In genomic region chr9:35078066-35078465, GRCh38 we compare ENCODE assay signal across 11 cellular contexts. TPM values are rescaled to one million over a fixed set of nuclear protein-coding genes. Genes with fewer than 3 reads are reported as not detected.
DNase-seq lines count a peak whose midpoint lies in the region; ATAC-seq, FAIRE-seq and TF ChIP-seq lines count a peak whose summit lies in the region.
"Had no signal": no experiment of that assay in that cellular context is flagged by ENCODE, and none has a peak within 500 bp of the region (broad histone marks: within the 10 kb centered on the region; RNA-seq: fewer than 3 reads in every experiment).

No MANE protein-coding gene starts in this region.

- H3K27me3 Mint-ChIP-seq in activated T-cell treated with anti-CD3 and anti-CD28 coated beads, Interleukin-2, amount 50 U/mL, for 4 hours (ENCODE audit: low read depth): no peaks in the 10 kb centered on the region

- no peaks in the 10 kb centered on the region for H3K27me3 ChIP-seq in fibroblast of lung (ENCODE audit: control insufficient read depth, insufficient read depth, low read length)
- no peaks in the 10 kb centered on the region for H3K27me3 ChIP-seq in colonic mucosa
- H3K27me3 ChIP-seq: MG63 had no signal

- H4K20me1 ChIP-seq in fibroblast of lung (ENCODE audit: control insufficient read depth, extremely low read depth, insufficient read depth, low read length): no peaks in the 10 kb centered on the region

- peaks cover 24% of the 10 kb centered on the region for H3K4me1 Mint-ChIP-seq in activated T-cell treated with anti-CD3 and anti-CD28 coated beads, Interleukin-2, amount 50 U/mL, for 4 hours (ENCODE audit: low read depth)
- H3K4me1 Mint-ChIP-seq in stimulated activated effector memory CD8-positive, alpha-beta T cell treated with anti-CD3 and anti-CD28 coated beads, Interleukin-12 subunit alpha, Interleukin-12 subunit beta, amount 100 ng/mL, for 72 hours: peaks cover 52% of the 10 kb centered on the region

- peaks cover 38% of the 10 kb centered on the region for H3K36me3 ChIP-seq in SK-N-MC (ENCODE audit: insufficient read depth, low read length)
- peaks cover 6% of the 10 kb centered on the region for H3K36me3 ChIP-seq in fibroblast of lung (ENCODE audit: control insufficient read depth, insufficient read depth, low read length)
- no peaks in the 10 kb centered on the region for H3K36me3 ChIP-seq in colonic mucosa

- TF ChIP-seq CTCF in fibroblast of lung (conservative IDR thresholded peaks at IDR 0.05 in 1 of 2, IDR thresholded peaks at IDR 0.05 in 1 of 2; ENCODE audit: low read depth in 1 of 2, low read length in 2 of 2) (no peak), colonic mucosa (IDR thresholded peaks at IDR 0.05) (no peak)

- H3K9ac ChIP-seq in SK-N-MC (ENCODE audit: insufficient read length) (peak overlapping the region; percentile 93), fibroblast of lung (ENCODE audit: insufficient read depth, low read length) (no peak overlapping the region), colonic mucosa (ENCODE audit: low read depth in 2 of 2, low read length in 2 of 2) (peak overlapping the region in 1 of 2 donors; percentile 35)

- intact Hi-C loops in colonic mucosa (cut with DNase I): no loop called here

- no peak for ATAC-seq in activated T-cell treated with anti-CD3 and anti-CD28 coated beads, Interleukin-2, amount 50 U/mL, for 4 hours
- ATAC-seq in stimulated activated effector memory CD8-positive, alpha-beta T cell treated with anti-CD3 and anti-CD28 coated beads, Interleukin-12 subunit alpha, Interleukin-12 subunit beta, amount 100 ng/mL, for 72 hours: no peak

- H3K4me1 ChIP-seq in fibroblast of lung (ENCODE audit: control insufficient read depth, extremely low read depth, insufficient read depth, low read length): peaks cover 7% of the 10 kb centered on the region
- H3K4me1 ChIP-seq in colonic mucosa: peaks cover 6% of the 10 kb centered on the region

- H3K4me3 Mint-ChIP-seq in activated T-cell treated with anti-CD3 and anti-CD28 coated beads, Interleukin-2, amount 50 U/mL, for 4 hours: peak overlapping the region; percentile 91
- peak overlapping the region; percentile 95 for H3K4me3 Mint-ChIP-seq in stimulated activated effector memory CD8-positive, alpha-beta T cell treated with anti-CD3 and anti-CD28 coated beads, Interleukin-12 subunit alpha, Interleukin-12 subunit beta, amount 100 ng/mL, for 72 hours

- peaks cover 25% of the 10 kb centered on the region for H3K79me2 ChIP-seq in fibroblast of lung (ENCODE audit: control insufficient read depth, insufficient read depth, low read length)

- H3K27ac Mint-ChIP-seq in stimulated activated effector memory CD8-positive, alpha-beta T cell treated with anti-CD3 and anti-CD28 coated beads, Interleukin-12 subunit alpha, Interleukin-12 subunit beta, amount 100 ng/mL, for 72 hours: peak overlapping the region; percentile 96

- H2AFZ ChIP-seq in fibroblast of lung (ENCODE audit: low read length): no peak overlapping the region

- DNase-seq in activated T-cell treated with anti-CD3 and anti-CD28 coated beads, Interleukin-2, amount 50 U/mL, for 4 hours: no peak
- no peak for DNase-seq in activated T-cell treated with anti-CD3 and anti-CD28 coated beads for 4 hours
- DNase-seq in SK-N-MC (ENCODE audit: low read depth, low spot score): no peak
- DNase-seq in fibroblast of lung (ENCODE audit: low read depth in 2 of 2): no peak
- DNase-seq in stimulated activated effector memory CD8-positive, alpha-beta T cell treated with anti-CD3 and anti-CD28 coated beads, Interleukin-12 subunit alpha, Interleukin-12 subunit beta, amount 100 ng/mL, for 72 hours (ENCODE audit: low spot score in 2 of 2): no peak
- DNase-seq in stimulated activated CD4-positive, alpha-beta T cell treated with anti-CD3 and anti-CD28 coated beads, Interleukin-4, amount 100 ng/mL, for 4 hours: no peak
- no peak for DNase-seq in colonic mucosa
- DNase-seq in urothelium cell line (ENCODE audit: low spot score): no peak
- DNase-seq: activated effector memory CD4-positive, alpha-beta T cell treated with anti-CD3 and anti-CD28 coated beads, Interleukin-2, amount 50 U/mL, for 16 hours; MG63; Right ventricle myocardium superior had no signal

- peak overlapping the region; percentile 97 for H3K4me2 ChIP-seq in fibroblast of lung (ENCODE audit: extremely low read depth, insufficient read depth, low read length)

- H3K4me3 ChIP-seq in SK-N-MC (peak overlapping the region; percentile 99), fibroblast of lung (replicated peaks in 1 of 4; ENCODE audit: control extremely low read depth in 1 of 4, insufficient read depth in 1 of 4, low read depth in 3 of 4, low read length in 4 of 4) (peak overlapping the region; percentile 68 to 89 (median 84)), colonic mucosa (no peak overlapping the region)

- H3K36me3 Mint-ChIP-seq in activated T-cell treated with anti-CD3 and anti-CD28 coated beads, Interleukin-2, amount 50 U/mL, for 4 hours (ENCODE audit: insufficient read depth): peaks cover 16% of the 10 kb centered on the region
- H3K36me3 Mint-ChIP-seq in stimulated activated effector memory CD8-positive, alpha-beta T cell treated with anti-CD3 and anti-CD28 coated beads, Interleukin-12 subunit alpha, Interleukin-12 subunit beta, amount 100 ng/mL, for 72 hours: peaks cover 59% of the 10 kb centered on the region

- H3K9me3 Mint-ChIP-seq in activated T-cell treated with anti-CD3 and anti-CD28 coated beads, Interleukin-2, amount 50 U/mL, for 4 hours: no peaks in the 10 kb centered on the region
- H3K9me3 Mint-ChIP-seq in stimulated activated effector memory CD8-positive, alpha-beta T cell treated with anti-CD3 and anti-CD28 coated beads, Interleukin-12 subunit alpha, Interleukin-12 subunit beta, amount 100 ng/mL, for 72 hours: no peaks in the 10 kb centered on the region

- no peaks in the 10 kb centered on the region for H3K9me3 ChIP-seq in SK-N-MC (ENCODE audit: low read depth, low read length)
- H3K9me3 ChIP-seq in fibroblast of lung (ENCODE audit: control insufficient read depth, insufficient read depth, low read depth, low read length): no peaks in the 10 kb centered on the region
- H3K9me3 ChIP-seq in colonic mucosa: no peaks in the 10 kb centered on the region
- H3K9me3 ChIP-seq: MG63 had no signal

- H3K27ac ChIP-seq in SK-N-MC (no peak overlapping the region), fibroblast of lung (ENCODE audit: insufficient read depth, low read length) (no peak overlapping the region), colonic mucosa (no peak overlapping the region)

- no peak for FAIRE-seq in urothelium cell line (lab: Jason Lieb, UNC)

RNA-seq across cellular contexts. Expression of gene FANCG, which starts 1.7 kb away (rescaled TPM):
- 10 to 100 TPM; 40.0 to 62.6 (median 54.4) TPM for total RNA-seq in activated T-cell treated with anti-CD3 and anti-CD28 coated beads, Interleukin-2, amount 50 U/mL, for 4 hours
- 9.2 and 12.2 TPM in 2 replicates for total RNA-seq in fibroblast of lung
- 6.6 and 19.4 TPM in 2 replicates for polyA plus RNA-seq in fibroblast of lung
- 9.7 and 29.3 TPM in 2 replicates for polyA plus RNA-seq in fibroblast of lung (2012)
- polyA minus RNA-seq in fibroblast of lung (ENCODE audit: low replicate concordance): 14.7 and 26.7 TPM in 2 replicates
- total RNA-seq in colonic mucosa: 10 to 100 TPM; 11.4 to 47.5 TPM

RNA-seq across cellular contexts. Expression of gene VCP, which starts 5.6 kb away (rescaled TPM):
- 100 to 1,000 TPM; 455 to 543 (median 484) TPM for total RNA-seq in activated T-cell treated with anti-CD3 and anti-CD28 coated beads, Interleukin-2, amount 50 U/mL, for 4 hours
- total RNA-seq in fibroblast of lung (220 and 340 TPM in 2 replicates), colonic mucosa (100 to 1,000 TPM; 176 to 287 TPM)
- 298 and 306 TPM in 2 replicates for polyA plus RNA-seq in fibroblast of lung
- 323 and 361 TPM in 2 replicates for polyA plus RNA-seq in fibroblast of lung (2012)
- 669 and 750 TPM in 2 replicates for polyA minus RNA-seq in fibroblast of lung (ENCODE audit: low replicate concordance)

RNA-seq across cellular contexts. Expression of gene PIGO, which starts 18.3 kb away (rescaled TPM):
- total RNA-seq in activated T-cell treated with anti-CD3 and anti-CD28 coated beads, Interleukin-2, amount 50 U/mL, for 4 hours: 10 to 100 TPM; 29.0 to 29.7 (median 29.1) TPM
- total RNA-seq in fibroblast of lung (7.4 and 14.0 TPM in 2 replicates), colonic mucosa (10 to 100 TPM; 27.6 to 51.3 TPM)
- polyA plus RNA-seq in fibroblast of lung: 14.8 and 18.6 TPM in 2 replicates
- 13.7 and 15.7 TPM in 2 replicates for polyA plus RNA-seq in fibroblast of lung (2012)
- polyA minus RNA-seq in fibroblast of lung (ENCODE audit: low replicate concordance): 29.3 and 54.6 TPM in 2 replicates

RNA-seq across cellular contexts. Expression of gene STOML2, which starts 24.9 kb away (rescaled TPM):
- total RNA-seq in activated T-cell treated with anti-CD3 and anti-CD28 coated beads, Interleukin-2, amount 50 U/mL, for 4 hours: 100 to 1,000 TPM; 270 to 325 (median 289) TPM
- 170 and 178 TPM in 2 replicates for total RNA-seq in fibroblast of lung
- 94.0 and 144 TPM in 2 replicates for polyA plus RNA-seq in fibroblast of lung
- 100 and 153 TPM in 2 replicates for polyA plus RNA-seq in fibroblast of lung (2012)
- polyA minus RNA-seq in fibroblast of lung (ENCODE audit: low replicate concordance): 141 and 161 TPM in 2 replicates
- total RNA-seq in colonic mucosa: 100 to 1,000 TPM; 111 to 233 TPM

RNA-seq across cellular contexts. Expression of gene ATOSB, which starts 37.6 kb away (rescaled TPM):
- total RNA-seq in activated T-cell treated with anti-CD3 and anti-CD28 coated beads, Interleukin-2, amount 50 U/mL, for 4 hours: 1 to 10 TPM; 1.8 to 2.8 (median 1.8) TPM
- total RNA-seq in fibroblast of lung (8.7 and 18.2 TPM in 2 replicates), colonic mucosa (10 to 100 TPM; 16.8 to 44.6 TPM)
- polyA plus RNA-seq in fibroblast of lung: 24.5 and 25.4 TPM in 2 replicates
- 17.8 and 23.4 TPM in 2 replicates for polyA plus RNA-seq in fibroblast of lung (2012)
- polyA minus RNA-seq in fibroblast of lung (ENCODE audit: low replicate concordance): 40.4 and 43.1 TPM in 2 replicates
